Comparison of ENCODE assay signal across 20 cellular contexts in the genomic region with DNA sequence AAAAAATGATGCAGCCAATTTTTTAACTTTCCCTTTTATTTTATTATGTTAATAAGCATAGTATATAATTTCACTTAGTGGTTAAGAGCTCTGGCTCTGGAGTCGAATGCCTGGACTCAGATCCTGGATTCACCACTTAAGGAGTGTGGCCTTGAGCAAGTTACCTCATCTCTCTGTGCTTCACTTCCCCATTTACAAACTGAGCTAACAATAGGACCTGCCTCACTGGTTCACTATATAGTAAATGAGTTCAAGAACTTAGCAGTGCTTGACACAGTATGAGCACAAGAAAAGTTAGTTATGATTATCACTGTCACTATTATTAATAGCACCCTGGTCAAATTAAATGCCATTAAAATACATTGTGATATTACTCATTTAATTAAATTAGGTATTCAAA. TPM values are rescaled to one million over a fixed set of nuclear protein-coding genes. Genes with fewer than 3 reads are reported as not detected.
DNase-seq lines count a peak whose midpoint lies in the region; ATAC-seq and TF ChIP-seq lines count a peak whose summit lies in the region.
"Had no signal": no experiment of that assay in that cellular context is flagged by ENCODE, and none has a peak within 500 bp of the region (broad histone marks: within the 10 kb centered on the region; RNA-seq: fewer than 3 reads in every experiment).

No MANE protein-coding gene starts in this region.

- ATAC-seq in HG02588 (IDR thresholded peaks at IDR 0.05; ENCODE audit: unreplicated experiment) (peak; percentile 57), HG03442 (IDR thresholded peaks at IDR 0.05; ENCODE audit: unreplicated experiment) (peak; percentile 64), naive B cell (ENCODE audit: low read depth in 2 of 2) (peak; percentile 64 to 79), HG03571 (IDR thresholded peaks at IDR 0.05; ENCODE audit: unreplicated experiment) (no peak)
- ATAC-seq: A549, HCT116, heart right ventricle, right lobe of liver had no signal

- TF ChIP-seq CTCF in esophagus muscularis mucosa (IDR thresholded peaks at IDR 0.05) = no peak
- TF ChIP-seq CTCF in ascending aorta (IDR thresholded peaks at IDR 0.05) = no peak

- intact Hi-C loops in esophagus muscularis mucosa (cut with DNase I) (no loop called here), ascending aorta (cut with DNase I) (no loop called here)

- peaks cover 0 to 9% (median 8%) of the 10 kb centered on the region in 3 donors for H3K4me1 Mint-ChIP-seq in naive B cell

- H3K4me3 ChIP-seq in esophagus muscularis mucosa (no peak overlapping the region), ascending aorta (no peak overlapping the region)
- H3K4me3 ChIP-seq: A549, heart right ventricle, right lobe of liver, stomach had no signal

- H3K27ac ChIP-seq in esophagus muscularis mucosa (replicated peaks in 1 of 4) = no peak overlapping the region
- no peak overlapping the region for H3K27ac ChIP-seq in ascending aorta
- H3K27ac ChIP-seq: A549, C4-2B, heart right ventricle, right lobe of liver, stomach had no signal

- H3K9me3 ChIP-seq in esophagus muscularis mucosa (no peaks in the 10 kb centered on the region), ascending aorta (no peaks in the 10 kb centered on the region)
- H3K9me3 ChIP-seq: A549, heart right ventricle, right lobe of liver, stomach had no signal

- peaks cover 0 to 12% (median 1%) of the 10 kb centered on the region in 7 donors for H3K9me3 Mint-ChIP-seq in naive B cell

- DNase-seq in NOMO-1 treated with DMSO at 0.1 percent for 48 hours (lab: John Stamatoyannopoulos, UW; ENCODE audit: unreplicated experiment) (peak; percentile 25), NOMO-1 (lab: John Stamatoyannopoulos, UW; ENCODE audit: unreplicated experiment in 2 of 2) (no peak), naive B cell (no peak), esophagus muscularis mucosa (ENCODE audit: extremely low spot score) (no peak), ascending aorta (ENCODE audit: low spot score in 2 of 2) (no peak)
- DNase-seq: activated CD4-positive, alpha-beta T cell treated with anti-CD3 and anti-CD28 coated beads for 4 hours; activated gamma-delta T cell treated with Interleukin-2 at 50 U/mL for 16 hours; cerebellar nuclear complex; DMS153; effector memory CD4-positive, alpha-beta T cell; heart right ventricle; NCI-H1417 treated with DMSO at 0.1 percent for 48 hours; right lobe of liver; stomach had no signal

- no peak for TF ChIP-seq POLR2A in esophagus muscularis mucosa (IDR thresholded peaks at IDR 0.05; ENCODE audit: low read depth)

- H3K27ac Mint-ChIP-seq in naive B cell = no peak overlapping the region

- no peak overlapping the region for H3K4me3 Mint-ChIP-seq in naive B cell

- peaks cover 20 to 25% of the 10 kb centered on the region in 2 donors for H3K36me3 Mint-ChIP-seq in naive B cell

- H3K36me3 ChIP-seq in esophagus muscularis mucosa = no peaks in the 10 kb centered on the region
- no peaks in the 10 kb centered on the region for H3K36me3 ChIP-seq in ascending aorta
- H3K36me3 ChIP-seq: heart right ventricle, right lobe of liver, stomach had no signal

- H3K27me3 ChIP-seq in esophagus muscularis mucosa = no peaks in the 10 kb centered on the region
- H3K27me3 ChIP-seq in ascending aorta = no peaks in the 10 kb centered on the region
- H3K27me3 ChIP-seq: heart right ventricle, right lobe of liver, stomach had no signal

- WGBS in esophagus muscularis mucosa = 4% methylated on average over 1 of the region's 1 CpG

- H3K4me1 ChIP-seq in esophagus muscularis mucosa (no peaks in the 10 kb centered on the region), ascending aorta (no peaks in the 10 kb centered on the region)
- H3K4me1 ChIP-seq: A549, heart right ventricle, right lobe of liver, stomach had no signal

- no peak for TF ChIP-seq EP300 in esophagus muscularis mucosa (IDR thresholded peaks at IDR 0.05)

- H3K27me3 Mint-ChIP-seq in naive B cell = no peaks in the 10 kb centered on the region

RNA-seq across cellular contexts. Expression of gene SCN3A, which starts 30.6 kb away (rescaled TPM):
- 10 to 100 TPM in 3 of 6 donors, 1 to 10 TPM in 3; 4.2 to 21.5 (median 11.8) TPM for polyA plus RNA-seq in naive B cell (ENCODE audit: low read depth in 6 of 6)
- total RNA-seq in esophagus muscularis mucosa (1 to 10 TPM; 1.2 to 2.1 (median 1.7) TPM), ascending aorta (1.4 TPM)
